20 cellular contexts compared by ENCODE assay signal in the genomic region with DNA sequence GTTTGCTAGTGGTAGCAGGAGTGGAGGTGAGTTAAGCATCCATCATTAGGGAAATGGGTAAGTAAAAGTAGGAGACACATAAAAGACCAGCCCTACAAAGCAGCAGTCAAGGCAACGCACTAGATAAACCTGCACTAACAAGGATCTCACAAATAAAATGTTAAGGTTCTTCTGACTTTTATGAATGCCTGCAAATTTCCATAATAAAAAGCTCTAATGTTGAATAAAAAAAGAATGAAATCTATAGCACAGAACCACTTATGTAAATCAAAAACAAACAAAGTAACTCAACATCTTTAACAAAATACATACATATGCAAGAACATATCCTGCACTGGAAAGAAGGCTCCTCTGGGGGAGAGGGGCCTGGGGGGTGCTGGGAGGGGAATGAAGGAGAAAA. TPM values are rescaled to one million over a fixed set of nuclear protein-coding genes. Genes with fewer than 3 reads are reported as not detected.
DNase-seq lines count a peak whose midpoint lies in the region; ATAC-seq and TF ChIP-seq lines count a peak whose summit lies in the region.
"Had no signal": no experiment of that assay in that cellular context is flagged by ENCODE, and none has a peak within 500 bp of the region (broad histone marks: within the 10 kb centered on the region; RNA-seq: fewer than 3 reads in every experiment).

No MANE protein-coding gene starts in this region.

- peaks cover 61% of the 10 kb centered on the region for H3K4me1 Mint-ChIP-seq in CD8-positive, alpha-beta T cell (ENCODE audit: low read depth)
- peaks cover 55% of the 10 kb centered on the region for H3K4me1 Mint-ChIP-seq in central memory CD8-positive, alpha-beta T cell
- H3K4me1 Mint-ChIP-seq in naive thymus-derived CD8-positive, alpha-beta T cell: peaks cover 32 to 66% (median 56%) of the 10 kb centered on the region in 4 donors

- peak overlapping the region; percentile 89 for H3K27ac Mint-ChIP-seq in CD8-positive, alpha-beta T cell
- peak overlapping the region; percentile 33 for H3K27ac Mint-ChIP-seq in central memory CD8-positive, alpha-beta T cell (ENCODE audit: low read depth)
- peak overlapping the region; percentile 24 to 97 (median 90) for H3K27ac Mint-ChIP-seq in naive thymus-derived CD8-positive, alpha-beta T cell

- no peak for TF ChIP-seq CTCF in CD8-positive, alpha-beta T cell (IDR thresholded peaks at IDR 0.05)
- no peak for TF ChIP-seq CTCF in uterus (IDR thresholded peaks at IDR 0.05)

- TF ChIP-seq POLR2A in uterus (IDR thresholded peaks at IDR 0.05): no peak

- no peaks in the 10 kb centered on the region for H3K9me3 Mint-ChIP-seq in CD8-positive, alpha-beta T cell
- H3K9me3 Mint-ChIP-seq in central memory CD8-positive, alpha-beta T cell: no peaks in the 10 kb centered on the region
- no peaks in the 10 kb centered on the region for H3K9me3 Mint-ChIP-seq in naive thymus-derived CD8-positive, alpha-beta T cell
- H3K9me3 Mint-ChIP-seq: effector memory CD8-positive, alpha-beta T cell had no signal

- peak overlapping the region; percentile 11; the same call in 1 of the 2 replicates for H3K9ac ChIP-seq in HUES64 (ENCODE audit: low read depth, low read length)

- 50% methylated on average over 1 of the region's 1 CpG for WGBS in HUES64

- H3K36me3 Mint-ChIP-seq in CD8-positive, alpha-beta T cell: peaks cover 12% of the 10 kb centered on the region
- peaks cover 15% of the 10 kb centered on the region for H3K36me3 Mint-ChIP-seq in central memory CD8-positive, alpha-beta T cell (ENCODE audit: insufficient read depth)
- H3K36me3 Mint-ChIP-seq in naive thymus-derived CD8-positive, alpha-beta T cell: peaks cover 0 to 4% (median 0%) of the 10 kb centered on the region in 3 donors

- intact Hi-C loops in CD8-positive, alpha-beta T cell (cut with DNase I, micrococcal nuclease): no loop called here
- intact Hi-C loops in uterus (cut with DNase I; ENCODE audit: low total_unique reads): no loop called here

- no peaks in the 10 kb centered on the region for H3K9me3 ChIP-seq in CD8-positive, alpha-beta T cell (ENCODE audit: low read length)
- H3K9me3 ChIP-seq in HUES64 (ENCODE audit: insufficient read depth, low read depth, low read length) (no peaks in the 10 kb centered on the region), uterus (no peaks in the 10 kb centered on the region)
- H3K9me3 ChIP-seq: pancreas, SJSA1, testis had no signal

- ATAC-seq in CD8-positive, alpha-beta T cell: no peak
- no peak for ATAC-seq in central memory CD8-positive, alpha-beta T cell (replicated peaks; ENCODE audit: extremely low read depth, poor library complexity, severe bottlenecking)
- no peak for ATAC-seq in naive thymus-derived CD8-positive, alpha-beta T cell
- no peak for ATAC-seq in GM19035 (IDR thresholded peaks at IDR 0.05; ENCODE audit: unreplicated experiment)
- ATAC-seq: effector memory CD8-positive, alpha-beta T cell; left lobe of liver; pancreas had no signal

- H3K4me1 ChIP-seq in CD8-positive, alpha-beta T cell (ENCODE audit: insufficient read depth, low read length): peaks cover 34% of the 10 kb centered on the region
- H3K4me1 ChIP-seq in HUES64 (ENCODE audit: insufficient read depth, low read length): peaks cover 51% of the 10 kb centered on the region
- peaks cover 0 to 5% of the 10 kb centered on the region in 2 donors for H3K4me1 ChIP-seq in uterus

- POLR2A ChIA-PET in CD8-positive, alpha-beta T cell (lab: Charles Lee): no interaction called here
- POLR2A ChIA-PET in naive thymus-derived CD8-positive, alpha-beta T cell (lab: Charles Lee): no interaction called here

- H3K36me3 ChIP-seq in CD8-positive, alpha-beta T cell (ENCODE audit: insufficient read depth, low read length): no peaks in the 10 kb centered on the region
- H3K36me3 ChIP-seq in HUES64 (ENCODE audit: insufficient read depth, low read length): no peaks in the 10 kb centered on the region
- H3K36me3 ChIP-seq in uterus: no peaks in the 10 kb centered on the region
- H3K36me3 ChIP-seq: pancreas had no signal

- no peaks in the 10 kb centered on the region for H3K27me3 ChIP-seq in CD8-positive, alpha-beta T cell (ENCODE audit: insufficient read depth, low read length)
- H3K27me3 ChIP-seq in HUES64 (ENCODE audit: insufficient read depth, low read length) (peaks cover 14% of the 10 kb centered on the region; the same call in 1 of the 2 replicates), uterus (no peaks in the 10 kb centered on the region)
- H3K27me3 ChIP-seq: pancreas, SJSA1, testis had no signal

- no peak for DNase-seq in CD8-positive, alpha-beta T cell
- no peak for DNase-seq in central memory CD8-positive, alpha-beta T cell (ENCODE audit: low spot score in 2 of 2)
- no peak for DNase-seq in naive thymus-derived CD8-positive, alpha-beta T cell
- DNase-seq in uterus: no peak
- DNase-seq in GM19238 (ENCODE audit: insufficient read length, low spot score): no peak
- DNase-seq: activated CD4-positive, alpha-beta T cell treated with anti-CD3 and anti-CD28 coated beads for 4 hours; activated CD8-positive, alpha-beta memory T cell treated with anti-CD3 and anti-CD28 coated beads, Interleukin-2, amount 50 U/mL, for 48 hours; C1 segment of cervical spinal cord; central memory CD4-positive, alpha-beta T cell; effector memory CD8-positive, alpha-beta T cell; Karpas-422; NCI-H1417 treated with DMSO at 0.1 percent for 48 hours; NCI-H2171; pancreas; stimulated activated CD4-positive, alpha-beta T cell treated with anti-CD3 and anti-CD28 coated beads, Interleukin-2, amount 100 ng/mL, for 48 hours; testis had no signal

- no peak overlapping the region for H3K27ac ChIP-seq in CD8-positive, alpha-beta T cell (ENCODE audit: low read depth, low read length)
- H3K27ac ChIP-seq in HUES64 (ENCODE audit: low read depth, low read length) (peak overlapping the region; percentile 82; the same call in 1 of the 2 replicates), uterus (no peak overlapping the region)
- H3K27ac ChIP-seq: pancreas, SJSA1, testis had no signal

- CTCF ChIA-PET in CD8-positive, alpha-beta T cell (lab: Charles Lee): interaction anchor here (0.6 to 1.4 kb wide), 3 partner anchors 34 to 61 kb away, joined by 3 read pairs; no protein-coding TSS in a partner anchor

- peak overlapping the region; percentile 4 for H3K4me3 Mint-ChIP-seq in CD8-positive, alpha-beta T cell
- no peak overlapping the region for H3K4me3 Mint-ChIP-seq in central memory CD8-positive, alpha-beta T cell
- H3K4me3 Mint-ChIP-seq in naive thymus-derived CD8-positive, alpha-beta T cell: peak overlapping the region in 8 of 10 donors; percentile 8 to 78 (median 41)
- H3K4me3 Mint-ChIP-seq: effector memory CD8-positive, alpha-beta T cell had no signal

- H3K4me3 ChIP-seq in CD8-positive, alpha-beta T cell (ENCODE audit: low read depth, low read length): no peak overlapping the region
- peak overlapping the region; percentile 22; the same call in 1 of the 2 replicates for H3K4me3 ChIP-seq in HUES64 (ENCODE audit: low read length)
- no peak overlapping the region for H3K4me3 ChIP-seq in uterus
- H3K4me3 ChIP-seq: pancreas, SJSA1, testis had no signal

- no peaks in the 10 kb centered on the region for H3K27me3 Mint-ChIP-seq in CD8-positive, alpha-beta T cell (ENCODE audit: low read depth)
- H3K27me3 Mint-ChIP-seq in central memory CD8-positive, alpha-beta T cell: no peaks in the 10 kb centered on the region
- no peaks in the 10 kb centered on the region for H3K27me3 Mint-ChIP-seq in naive thymus-derived CD8-positive, alpha-beta T cell
- H3K27me3 Mint-ChIP-seq: effector memory CD8-positive, alpha-beta T cell had no signal

RNA-seq across cellular contexts. Expression of a gene that starts 4.6 kb away (rescaled TPM):
- 10 to 100 TPM; 17.0 to 19.9 TPM for total RNA-seq in CD8-positive, alpha-beta T cell
- 8.3 TPM for polyA plus RNA-seq in HUES64 (2013, experiment 1 of 2)
- 7.6 TPM for polyA plus RNA-seq in HUES64 (2013, experiment 2 of 2)
- total RNA-seq in naive thymus-derived CD8-positive, alpha-beta T cell: 10 to 100 TPM; 30.1 to 34.9 TPM
- 10 to 100 TPM in 1 of 3 donors, 1 to 10 TPM in 2; 8.3 to 11.0 (median 8.4) TPM for polyA plus RNA-seq in naive thymus-derived CD8-positive, alpha-beta T cell
- total RNA-seq in uterus: 100 to 1,000 TPM in 1 of 4 donors, 10 to 100 TPM in 3; 38.0 to 102 (median 57.7) TPM

Comparison
In these comparisons a context has a peak if more than half of its experiments do, and no peak if none do; other contexts are left out.
1. H3K27ac Mint-ChIP-seq: peak in every context shown above with its lines; median percentile 90 in naive thymus-derived CD8-positive, alpha-beta T cell; 89 in CD8-positive, alpha-beta T cell; 33 in central memory CD8-positive, alpha-beta T cell.